ENCODE assay signal across 17 cellular contexts in the genomic region with DNA sequence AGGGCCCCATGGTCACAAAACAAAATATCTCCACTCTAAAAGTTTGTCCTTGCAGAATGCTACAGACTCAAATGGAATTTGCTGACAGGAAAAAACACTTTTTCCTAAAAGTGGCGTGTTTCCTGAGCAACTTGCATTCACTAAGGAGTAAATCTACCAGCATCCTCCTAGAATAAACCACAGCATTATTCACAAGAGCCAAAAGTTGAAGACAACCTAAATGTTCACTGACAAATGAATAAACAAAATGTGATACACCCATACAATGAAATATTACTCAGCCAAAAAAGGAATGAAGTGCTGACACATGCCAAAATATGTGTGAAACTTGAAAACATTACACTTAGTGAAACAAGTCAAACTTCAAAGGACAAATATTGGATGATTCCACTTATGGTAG. TPM values are rescaled to one million over a fixed set of nuclear protein-coding genes. Genes with fewer than 3 reads are reported as not detected.
A peak's percentile ranks its signal among the peaks of the same experiment; 100 is the strongest.
DNase-seq lines count a peak whose midpoint lies in the region; ATAC-seq and TF ChIP-seq lines count a peak whose summit lies in the region.
"Had no signal": no experiment of that assay in that cellular context is flagged by ENCODE, and none has a peak within 500 bp of the region (broad histone marks: within the 10 kb centered on the region; RNA-seq: fewer than 3 reads in every experiment).

No MANE protein-coding gene starts in this region.

- H3K27me3 ChIP-seq in heart left ventricle (no peaks in the 10 kb centered on the region), transverse colon (no peaks in the 10 kb centered on the region)
- H3K27me3 ChIP-seq: stomach had no signal

- peaks cover 3% of the 10 kb centered on the region for H3K9me3 Mint-ChIP-seq in glutamatergic neuron (ENCODE audit: unreplicated experiment)
- H3K9me3 Mint-ChIP-seq: T-helper 1 cell treated with Interleukin-12 subunit alpha and Interleukin-12 subunit beta and Interleukin-4 antibody, amounts not matched to agents 30 μg/mL and 1 μg/mL, for 36 hours had no signal

- H3K4me3 ChIP-seq in heart left ventricle (no peak overlapping the region), astrocyte of the spinal cord (ENCODE audit: low read depth, low read length) (no peak overlapping the region), transverse colon (no peak overlapping the region)
- H3K4me3 ChIP-seq: lower lobe of right lung, stomach had no signal

- no peak overlapping the region for H3K4me3 Mint-ChIP-seq in glutamatergic neuron (ENCODE audit: unreplicated experiment)
- H3K4me3 Mint-ChIP-seq: T-helper 1 cell treated with Interleukin-12 subunit alpha and Interleukin-12 subunit beta and Interleukin-4 antibody, amounts not matched to agents 30 μg/mL and 1 μg/mL, for 36 hours had no signal

- peaks cover 25% of the 10 kb centered on the region for H3K4me1 Mint-ChIP-seq in glutamatergic neuron (ENCODE audit: low read depth, unreplicated experiment)

- H3K27ac Mint-ChIP-seq in glutamatergic neuron (ENCODE audit: unreplicated experiment): peak overlapping the region; percentile 54
- H3K27ac Mint-ChIP-seq: T-helper 1 cell treated with Interleukin-12 subunit alpha and Interleukin-12 subunit beta and Interleukin-4 antibody, amounts not matched to agents 30 μg/mL and 1 μg/mL, for 36 hours had no signal

- H3K27ac ChIP-seq in heart left ventricle: peak overlapping the region in 10 of 12 donors; percentile 46 to 84 (median 70)
- H3K27ac ChIP-seq in transverse colon: peak overlapping the region; percentile 60 to 79 (median 66)
- H3K27ac ChIP-seq: lower lobe of right lung had no signal

- H3K36me3 ChIP-seq in heart left ventricle (peaks cover 0 to 47% (median 19%) of the 10 kb centered on the region in 9 donors), transverse colon (no peaks in the 10 kb centered on the region)

- TF ChIP-seq CTCF in heart left ventricle (IDR thresholded peaks at IDR 0.05) (no peak), astrocyte of the spinal cord (IDR thresholded peaks at IDR 0.05; ENCODE audit: low read depth, low read length) (no peak), glutamatergic neuron (IDR thresholded peaks at IDR 0.05; ENCODE audit: partially characterized antibody, unreplicated experiment) (no peak), transverse colon (IDR thresholded peaks at IDR 0.05) (no peak), GM10266 (IDR thresholded peaks at IDR 0.05; ENCODE audit: control insufficient read depth, insufficient read depth, low read depth, missing control alignments) (no peak)

- intact Hi-C loops in heart left ventricle (cut with DNase I): no loop called here
- intact Hi-C loops in left ventricle myocardium superior (cut with micrococcal nuclease): no loop called here
- intact Hi-C loops in transverse colon (cut with DNase I; ENCODE audit: low total_unique reads): loop anchor here (5.0 kb wide), 1 partner anchor 144 kb away; no protein-coding TSS in a partner anchor

- H3K9me3 ChIP-seq in heart left ventricle (no peaks in the 10 kb centered on the region), transverse colon (no peaks in the 10 kb centered on the region)
- H3K9me3 ChIP-seq: lower lobe of right lung, stomach had no signal

- H3K4me1 ChIP-seq in heart left ventricle (peaks cover 6 to 61% (median 37%) of the 10 kb centered on the region in 12 donors), transverse colon (peaks cover 0 to 33% (median 7%) of the 10 kb centered on the region in 4 donors)

- TF ChIP-seq EP300 in transverse colon (IDR thresholded peaks at IDR 0.05; ENCODE audit: low read depth): no peak

- DNase-seq in heart left ventricle (no peak), left ventricle myocardium superior (no peak), astrocyte of the spinal cord (ENCODE audit: low read depth, low spot score) (peak; percentile 55), glutamatergic neuron (no peak), transverse colon (no peak), GM10266 (ENCODE audit: extremely low spot score) (no peak), NCI-H345 (lab: John Stamatoyannopoulos, UW) (no peak)
- DNase-seq: activated CD4-positive, alpha-beta T cell treated with anti-CD3 and anti-CD28 coated beads for 4 hours; activated T-cell treated with anti-CD3 and anti-CD28 coated beads, Interleukin-2, amount 50 U/mL, for 1 hour; KG1; lower lobe of right lung; NCI-H146; NCI-H446 treated with DMSO at 0.1 percent for 48 hours; OCI-M1; stomach had no signal

- no peak for TF ChIP-seq POLR2A in heart left ventricle (IDR thresholded peaks at IDR 0.05)
- no peak for TF ChIP-seq POLR2A in transverse colon (IDR thresholded peaks at IDR 0.05)

- H3K36me3 Mint-ChIP-seq in glutamatergic neuron (ENCODE audit: unreplicated experiment): no peaks in the 10 kb centered on the region

- in situ Hi-C loops in astrocyte of the spinal cord (cut with HindIII; ENCODE audit: low sequenced_read_pairs): no loop called here
- in situ Hi-C loops in transverse colon (cut with MboI; ENCODE audit: low pct_ligation_motif_present in 1 of 4, low pct_unique_long_range_greater_than_20kb in 1 of 4, low sequenced_read_pairs in 3 of 4): no loop called here

- no peak for ATAC-seq in heart left ventricle
- no peak for ATAC-seq in left ventricle myocardium superior
- no peak for ATAC-seq in GM19395 (IDR thresholded peaks at IDR 0.05; ENCODE audit: unreplicated experiment)
- ATAC-seq: lower lobe of right lung had no signal

- WGBS in heart left ventricle, 4 donors: 59 to 76% (median 60%) methylated on average over 1 of the region's 1 CpG
- WGBS in transverse colon (ENCODE audit: low coverage in 1 of 2), 2 donors: 56 to 60% methylated on average over 1 of the region's 1 CpG

- H3K27me3 Mint-ChIP-seq in glutamatergic neuron (ENCODE audit: unreplicated experiment): peaks cover 2% of the 10 kb centered on the region

RNA-seq across cellular contexts. Expression of gene ITGB5, which starts 28.9 kb away (rescaled TPM):
- 100 to 1,000 TPM in 8 of 9 donors, 10 to 100 TPM in 1; 96.3 to 223 (median 118) TPM for total RNA-seq in heart left ventricle
- 100 to 1,000 TPM in 1 of 2 donors, 10 to 100 TPM in 1; 23.1 to 159 TPM for polyA plus RNA-seq in heart left ventricle
- total RNA-seq in left ventricle myocardium superior: 109 TPM
- total RNA-seq in glutamatergic neuron (ENCODE audit: unreplicated experiment): 12.8 TPM
- total RNA-seq in transverse colon: 100 to 1,000 TPM in 2 of 4 donors, 10 to 100 TPM in 2; 62.8 to 572 (median 105) TPM
